Comparison of ENCODE assay signal across 27 cellular contexts in genomic region chr3:6657591-6657990, GRCh38.
"Had no signal": no experiment of that assay in that cellular context is flagged by ENCODE, and none has a peak within 500 bp of the region (broad histone marks: within the 10 kb centered on the region; RNA-seq: fewer than 3 reads in every experiment).

No MANE protein-coding gene starts in this region.

- DNase-seq: activated B cell treated with CpG ODN at 0.5 μM for 24 hours; activated CD4-positive, alpha-beta memory T cell treated with anti-CD3 and anti-CD28 coated beads for 36 hours; activated CD4-positive, alpha-beta T cell treated with anti-CD3 and anti-CD28 coated beads for 36 hours; activated CD4-positive, alpha-beta T cell treated with anti-CD3 and anti-CD28 coated beads, Interleukin-2, amount 10 ng/mL, durations not matched to agents 24 days and 14 days; activated CD4-positive, CD25-positive, alpha-beta regulatory T cell treated with anti-CD3 and anti-CD28 coated beads, Interleukin-2, amount 50 U/mL, for 72 hours; activated CD8-positive, alpha-beta memory T cell treated with anti-CD3 and anti-CD28 coated beads, Interleukin-2, amount 10 ng/mL, durations not matched to agents 7 days and 5 days; activated CD8-positive, alpha-beta memory T cell treated with anti-CD3 and anti-CD28 coated beads, Interleukin-2, amount 50 U/mL, for 4 hours; activated CD8-positive, alpha-beta T cell treated with anti-CD3 and anti-CD28 coated beads, Interleukin-2, amount 10 ng/mL, durations not matched to agents 7 days and 5 days; activated effector memory CD4-positive, alpha-beta T cell treated with anti-CD3 and anti-CD28 coated beads, Interleukin-2, amount 50 U/mL, for 16 hours; activated naive CD4-positive, alpha-beta T cell treated with anti-CD3 and anti-CD28 coated beads for 36 hours; activated naive CD8-positive, alpha-beta T cell treated with anti-CD3 and anti-CD28 coated beads for 36 hours; activated naive CD8-positive, alpha-beta T cell treated with anti-CD3 and anti-CD28 coated beads, Interleukin-2, amount 50 U/mL, for 24 hours; activated T-cell treated with anti-CD3 and anti-CD28 coated beads, Interleukin-2, amount 50 U/mL, for 1 hour; activated T-cell treated with anti-CD3 and anti-CD28 coated beads, Interleukin-2, amount 50 U/mL, for 48 hours; adrenal gland; amygdala; aorta; body of pancreas; caudate nucleus; cortex of kidney; dermis blood vessel endothelial cell; effector CD8-positive, alpha-beta T cell; esophagus squamous epithelium; heart right ventricle; T-helper 17 cell; T1000; WERI-Rb-1 had no signal
